Comparison of ENCODE assay signal across 6 cellular contexts in the genomic region with DNA sequence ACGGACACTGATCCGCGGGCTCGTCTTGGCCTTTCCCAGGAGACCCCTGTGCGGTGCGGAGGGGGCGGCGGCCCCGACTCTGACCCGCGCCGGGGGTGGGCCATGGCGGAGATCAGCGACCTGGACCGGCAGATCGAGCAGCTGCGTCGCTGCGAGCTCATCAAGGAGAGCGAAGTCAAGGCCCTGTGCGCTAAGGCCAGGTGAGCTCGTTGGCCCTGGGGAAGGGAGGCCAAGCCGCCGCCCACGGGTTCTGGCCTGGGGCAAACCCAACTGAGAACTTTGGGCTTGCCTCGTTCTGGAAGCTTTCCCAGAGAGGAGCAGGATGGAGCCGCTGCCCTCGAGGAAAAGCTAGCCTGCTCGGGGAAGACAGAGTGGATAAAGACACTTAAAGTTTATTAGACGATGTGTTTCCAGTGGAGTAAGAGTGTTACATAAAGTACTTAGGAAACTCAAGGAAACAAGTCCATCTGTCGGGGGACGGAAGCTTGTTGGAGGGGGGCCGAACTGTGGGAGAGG. TPM values are rescaled to one million over a fixed set of nuclear protein-coding genes. Genes with fewer than 3 reads are reported as not detected.
DNase-seq lines count a peak whose midpoint lies in the region; ATAC-seq and TF ChIP-seq lines count a peak whose summit lies in the region.

No MANE protein-coding gene starts in this region.

- intact Hi-C loops in adrenal gland (cut with DNase I): no loop called here

- H3K9me3 ChIP-seq in adrenal gland (replicated peaks in 1 of 3) (no peaks in the 10 kb centered on the region), muscle layer of duodenum (ENCODE audit: control insufficient read depth in 1 of 2, low read length in 2 of 2) (no peaks in the 10 kb centered on the region)

- DNase-seq in adrenal gland: peak in 4 of 7 donors; percentile 49 to 70 (median 54)
- DNase-seq in NCI-H187 treated with DMSO at 0.1 percent for 48 hours (lab: John Stamatoyannopoulos, UW): no peak
- no peak for DNase-seq in kidney tubule cell (ENCODE audit: low spot score)

- H3K36me3 ChIP-seq in ACC112 (ENCODE audit: insufficient read depth, low read length): peaks cover 28% of the 10 kb centered on the region
- peaks cover 0 to 47% of the 10 kb centered on the region in 2 donors for H3K36me3 ChIP-seq in adrenal gland (replicated peaks in 1 of 2)
- H3K36me3 ChIP-seq in muscle layer of duodenum (ENCODE audit: control insufficient read depth in 1 of 2, insufficient read depth in 2 of 2, low read length in 2 of 2): peaks cover 34 to 46% of the 10 kb centered on the region in 2 donors

- peak overlapping the region; percentile 74 for H3K27ac ChIP-seq in ACC112 (ENCODE audit: low read depth, low read length)
- H3K27ac ChIP-seq in adrenal gland: peak overlapping the region; percentile 86 to 96 (median 94)
- peak overlapping the region; percentile 86 for H3K27ac ChIP-seq in muscle layer of duodenum (ENCODE audit: low read length)

- no peak for TF ChIP-seq CTCF in adrenal gland (IDR thresholded peaks at IDR 0.05)

- H3K4me3 ChIP-seq in ACC112 (ENCODE audit: low read depth, low read length) (peak overlapping the region; percentile 92), adrenal gland (peak overlapping the region; percentile 69 to 96 (median 82)), muscle layer of duodenum (ENCODE audit: low read depth in 1 of 2, low read length in 2 of 2) (peak overlapping the region; percentile 89 to 91)

- 1 to 9% (median 3%) methylated on average over 7 to 33 of the region's 33 CpGs for WGBS in adrenal gland, 4 donors

- TF ChIP-seq POLR2A in adrenal gland (IDR thresholded peaks at IDR 0.05): no peak

- H3K79me2 ChIP-seq in ACC112 (ENCODE audit: control insufficient read depth, insufficient read depth, low read length, unreplicated experiment): peaks cover 55% of the 10 kb centered on the region

- H3K4me1 ChIP-seq in ACC112 (ENCODE audit: control insufficient read depth, insufficient read depth, low read length, unreplicated experiment) (peaks cover 16% of the 10 kb centered on the region), adrenal gland (replicated peaks in 1 of 2) (peaks cover 35 to 42% of the 10 kb centered on the region in 2 donors), muscle layer of duodenum (ENCODE audit: control insufficient read depth in 1 of 2, insufficient read depth in 2 of 2, low read length in 2 of 2) (peaks cover 12 to 33% of the 10 kb centered on the region in 2 donors)

- H3K27me3 ChIP-seq in ACC112 (ENCODE audit: insufficient read depth, low read length): no peaks in the 10 kb centered on the region
- H3K27me3 ChIP-seq in adrenal gland: no peaks in the 10 kb centered on the region
- no peaks in the 10 kb centered on the region for H3K27me3 ChIP-seq in muscle layer of duodenum (ENCODE audit: low read depth, low read length)

- ATAC-seq in HG02610 (IDR thresholded peaks at IDR 0.05; ENCODE audit: unreplicated experiment): peak; percentile 15

- H2AFZ ChIP-seq in ACC112 (ENCODE audit: low read length, unreplicated experiment): no peak overlapping the region

RNA-seq across cellular contexts. Expression of a gene that starts 0.5 kb away (rescaled TPM):
- 100 to 1,000 TPM in 3 of 8 donors, 10 to 100 TPM in 5; 44.5 to 136 (median 80.8) TPM for total RNA-seq in adrenal gland
- polyA plus RNA-seq in adrenal gland: 10 to 100 TPM; 39.2 to 93.0 (median 87.1) TPM

RNA-seq across cellular contexts. Expression of a gene that starts 10.8 kb away (rescaled TPM):
- total RNA-seq in adrenal gland: 1,000 to 10,000 TPM; 1,155 to 1,930 (median 1,648) TPM
- polyA plus RNA-seq in adrenal gland: 1,000 to 10,000 TPM in 1 of 3 donors, 100 to 1,000 TPM in 2; 623 to 1,215 (median 899) TPM

RNA-seq across cellular contexts. Expression of a gene that starts 15.4 kb away (rescaled TPM):
- 1 to 10 TPM; 1.1 to 3.4 (median 2.4) TPM for total RNA-seq in adrenal gland
- polyA plus RNA-seq in adrenal gland: 1 to 10 TPM in 2 of 3 donors, under 1 TPM in 1; 0.22 to 5.1 (median 1.9) TPM

RNA-seq across cellular contexts. Expression of a gene that starts 19.7 kb away (rescaled TPM):
- 100 to 1,000 TPM in 4 of 8 donors, 10 to 100 TPM in 4; 18.9 to 210 (median 94.5) TPM for total RNA-seq in adrenal gland
- 100 to 1,000 TPM in 2 of 3 donors, 10 to 100 TPM in 1; 14.6 to 454 (median 310) TPM for polyA plus RNA-seq in adrenal gland

RNA-seq across cellular contexts. Expression of a gene that starts 37.0 kb away (rescaled TPM):
- total RNA-seq in adrenal gland: 1 to 10 TPM in 5 of 8 donors, under 1 TPM in 2, not detected in 1; 0.78 to 9.0 (median 2.8) TPM
- polyA plus RNA-seq in adrenal gland: 10 to 100 TPM in 1 of 3 donors, 1 to 10 TPM in 2; 1.0 to 17.6 (median 5.8) TPM

Comparison
In these comparisons a context has a peak if more than half of its experiments do, and no peak if none do; other contexts are left out.
1. DNase-seq: peak in adrenal gland (4 of 7); none in NCI-H187 treated with DMSO at 0.1 percent for 48 hours (single experiment) and kidney tubule cell (single experiment).
2. Peak in every context shown above with its lines, with median percentiles within 50 percentile points of each other: H3K27ac ChIP-seq and H3K4me3 ChIP-seq.